ENCODE assay signal across 14 cellular contexts in genomic region chr10:113550365-113550764, GRCh38. TPM values are rescaled to one million over a fixed set of nuclear protein-coding genes. Genes with fewer than 3 reads are reported as not detected.
A peak's percentile ranks its signal among the peaks of the same experiment; 100 is the strongest.
DNase-seq lines count a peak whose midpoint lies in the region; ATAC-seq lines count a peak whose summit lies in the region.
"Had no signal": no experiment of that assay in that cellular context is flagged by ENCODE, and none has a peak within 500 bp of the region (broad histone marks: within the 10 kb centered on the region; RNA-seq: fewer than 3 reads in every experiment).

No MANE protein-coding gene starts in this region.

- peak; percentile 8 for DNase-seq in EH (ENCODE audit: low read depth)
- DNase-seq in NCI-H146 treated with DMSO at 0.1 percent for 48 hours (lab: John Stamatoyannopoulos, UW; ENCODE audit: unreplicated experiment) = peak; percentile 25
- DNase-seq in dermis microvascular lymphatic vessel endothelial cell (ENCODE audit: low read depth in 2 of 2) = peak; percentile 85 to 93
- peak; percentile 91 to 96 for DNase-seq in lung microvascular endothelial cell (ENCODE audit: low read depth in 2 of 2)
- no peak for DNase-seq in Right ventricle myocardium inferior (ENCODE audit: missing footprints)
- no peak for DNase-seq in AG08395 (ENCODE audit: low spot score)
- no peak for DNase-seq in GM19240 (ENCODE audit: insufficient read length, low spot score)
- DNase-seq in activated CD8-positive, alpha-beta memory T cell treated with anti-CD3 and anti-CD28 coated beads, Interleukin-2, amount 50 U/mL, for 48 hours = no peak
- DNase-seq: activated CD4-positive, alpha-beta T cell treated with anti-CD3 and anti-CD28 coated beads for 48 hours; activated gamma-delta T cell treated with Interleukin-2 at 50 U/mL for 16 hours; CD8-positive, alpha-beta memory T cell; NCI-H2227 treated with DMSO at 0.1 percent for 48 hours; stimulated activated CD4-positive, alpha-beta T cell treated with anti-CD3 and anti-CD28 coated beads, Interleukin-4, amount 100 ng/mL, for 24 hours had no signal

- no peak for ATAC-seq in Right ventricle myocardium inferior

- intact Hi-C loops in Right ventricle myocardium inferior (cut with DNase I) = no loop called here

RNA-seq across cellular contexts. Expression of gene HABP2, which starts 2.5 kb away (rescaled TPM):
- total RNA-seq in dermis microvascular lymphatic vessel endothelial cell = 0.25 TPM in 1 of 2 replicates, not detected in the other
- under 0.01 TPM in 1 of 2 replicates, not detected in the other for total RNA-seq in lung microvascular endothelial cell
- total RNA-seq in Right ventricle myocardium inferior = not detected
- total RNA-seq: CD8-positive, alpha-beta memory T cell; SK-MEL-5 had no signal

Comparison
In these comparisons a context has a peak if more than half of its experiments do, and no peak if none do; other contexts are left out.
1. DNase-seq: peak in EH (single experiment), NCI-H146 treated with DMSO at 0.1 percent for 48 hours (single experiment), dermis microvascular lymphatic vessel endothelial cell (2 of 2) and lung microvascular endothelial cell (2 of 2); none in Right ventricle myocardium inferior (single experiment), AG08395 (single experiment), GM19240 (single experiment) and activated CD8-positive, alpha-beta memory T cell treated with anti-CD3 and anti-CD28 coated beads, Interleukin-2, amount 50 U/mL, for 48 hours (single experiment).